In the genomic region with DNA sequence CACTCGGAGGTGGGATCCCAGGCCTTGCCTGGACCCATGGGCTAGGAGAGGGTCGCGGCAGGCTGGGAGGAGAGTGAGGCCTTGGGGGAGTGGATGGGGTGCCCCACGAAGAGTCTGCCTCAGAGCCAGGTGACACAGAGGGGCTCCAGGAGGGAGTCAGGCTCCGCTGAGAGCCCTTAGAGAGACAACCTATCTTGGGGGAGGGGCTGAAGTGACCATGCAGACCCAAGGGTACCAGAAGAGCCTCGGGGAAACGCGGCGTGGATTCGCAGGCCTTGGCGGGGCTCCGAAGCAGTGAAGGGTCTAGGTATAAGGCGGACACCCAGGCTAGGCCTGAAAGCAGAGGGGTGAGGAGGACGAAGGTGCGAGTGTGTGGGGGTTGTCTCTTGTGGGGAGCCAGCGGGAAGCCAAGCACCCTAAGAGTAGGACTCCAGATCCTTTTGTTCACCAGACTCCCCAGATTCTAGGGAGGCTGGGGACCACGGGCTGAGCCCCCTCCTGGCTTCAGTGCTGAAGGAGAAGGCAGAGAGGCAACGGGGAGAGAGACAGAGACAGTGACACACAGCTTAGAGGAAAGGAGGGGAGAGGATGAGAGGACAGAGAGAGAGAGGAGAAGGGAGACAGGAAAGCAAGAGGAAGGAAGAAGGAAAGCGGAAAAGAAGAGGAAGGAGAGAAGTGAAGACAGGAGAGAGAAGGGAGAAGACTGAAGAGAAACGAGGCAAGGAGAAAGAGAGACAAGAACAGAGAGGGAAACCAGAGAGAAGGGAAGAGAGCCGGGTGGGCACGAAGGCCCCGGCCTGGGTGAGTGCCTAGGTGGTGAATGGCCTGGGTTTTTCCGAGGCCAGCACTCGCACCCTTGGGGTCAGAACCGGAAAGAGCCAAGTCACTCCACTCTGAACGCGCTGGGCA, we compare ENCODE assay signal across 1 cellular context.
A peak's percentile ranks its signal among the peaks of the same experiment; 100 is the strongest.
TF ChIP-seq lines count a peak whose summit lies in the region.

No MANE protein-coding gene starts in this region.

TF ChIP-seq in WTC11, 78 proteins besides CTCF, POLR2A, EP300 and RAD21 (continued from another document):
- TF ChIP-seq, protein P1, sequence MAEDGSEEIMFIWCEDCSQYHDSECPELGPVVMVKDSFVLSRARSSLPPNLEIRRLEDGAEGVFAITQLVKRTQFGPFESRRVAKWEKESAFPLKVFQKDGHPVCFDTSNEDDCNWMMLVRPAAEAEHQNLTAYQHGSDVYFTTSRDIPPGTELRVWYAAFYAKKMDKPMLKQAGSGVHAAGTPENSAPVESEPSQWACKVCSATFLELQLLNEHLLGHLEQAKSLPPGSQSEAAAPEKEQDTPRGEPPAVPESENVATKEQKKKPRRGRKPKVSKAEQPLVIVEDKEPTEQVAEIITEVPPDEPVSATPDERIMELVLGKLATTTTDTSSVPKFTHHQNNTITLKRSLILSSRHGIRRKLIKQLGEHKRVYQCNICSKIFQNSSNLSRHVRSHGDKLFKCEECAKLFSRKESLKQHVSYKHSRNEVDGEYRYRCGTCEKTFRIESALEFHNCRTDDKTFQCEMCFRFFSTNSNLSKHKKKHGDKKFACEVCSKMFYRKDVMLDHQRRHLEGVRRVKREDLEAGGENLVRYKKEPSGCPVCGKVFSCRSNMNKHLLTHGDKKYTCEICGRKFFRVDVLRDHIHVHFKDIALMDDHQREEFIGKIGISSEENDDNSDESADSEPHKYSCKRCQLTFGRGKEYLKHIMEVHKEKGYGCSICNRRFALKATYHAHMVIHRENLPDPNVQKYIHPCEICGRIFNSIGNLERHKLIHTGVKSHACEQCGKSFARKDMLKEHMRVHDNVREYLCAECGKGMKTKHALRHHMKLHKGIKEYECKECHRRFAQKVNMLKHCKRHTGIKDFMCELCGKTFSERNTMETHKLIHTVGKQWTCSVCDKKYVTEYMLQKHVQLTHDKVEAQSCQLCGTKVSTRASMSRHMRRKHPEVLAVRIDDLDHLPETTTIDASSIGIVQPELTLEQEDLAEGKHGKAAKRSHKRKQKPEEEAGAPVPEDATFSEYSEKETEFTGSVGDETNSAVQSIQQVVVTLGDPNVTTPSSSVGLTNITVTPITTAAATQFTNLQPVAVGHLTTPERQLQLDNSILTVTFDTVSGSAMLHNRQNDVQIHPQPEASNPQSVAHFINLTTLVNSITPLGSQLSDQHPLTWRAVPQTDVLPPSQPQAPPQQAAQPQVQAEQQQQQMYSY (CRISPR knock-in tag; IDR thresholded peaks at IDR 0.05), result peak; percentile 71
